Comparison of ENCODE assay signal across 10 cellular contexts in genomic region chr9:128903079-128903461, GRCh38. TPM values are rescaled to one million over a fixed set of nuclear protein-coding genes. Genes with fewer than 3 reads are reported as not detected.
DNase-seq lines count a peak whose midpoint lies in the region; ATAC-seq and TF ChIP-seq lines count a peak whose summit lies in the region.
"Had no signal": no experiment of that assay in that cellular context is flagged by ENCODE, and none has a peak within 500 bp of the region (broad histone marks: within the 10 kb centered on the region; RNA-seq: fewer than 3 reads in every experiment).

No MANE protein-coding gene starts in this region.

- H3K27me3 Mint-ChIP-seq in activated CD4-positive, alpha-beta memory T cell treated with anti-CD3 and anti-CD28 coated beads, Interleukin-2, amount 10 ng/mL, durations not matched to agents 7 days and 5 days = no peaks in the 10 kb centered on the region

- TF ChIP-seq CTCF in HL-60 (IDR thresholded peaks at IDR 0.05; ENCODE audit: insufficient read depth, low read length) (no peak), gastroesophageal sphincter (IDR thresholded peaks at IDR 0.05) (no peak), stomach (IDR thresholded peaks at IDR 0.05) (no peak)

- DNase-seq in HL-60 (ENCODE audit: low read depth in 1 of 2, low spot score in 1 of 2) = no peak
- no peak for DNase-seq in activated CD4-positive, alpha-beta memory T cell treated with anti-CD3 and anti-CD28 coated beads, Interleukin-2, amount 10 ng/mL, durations not matched to agents 7 days and 5 days
- DNase-seq in stomach = no peak
- DNase-seq in EL = no peak
- no peak for DNase-seq in stimulated activated naive CD4-positive, alpha-beta T cell (lab: John Stamatoyannopoulos, UW)
- no peak for DNase-seq in stimulated activated CD4-positive, alpha-beta T cell treated with anti-CD3 and anti-CD28 coated beads, Interleukin-4, amount 100 ng/mL, for 24 hours
- DNase-seq: GOT3, NCI-H187 had no signal

- ATAC-seq in gastroesophageal sphincter = no peak
- ATAC-seq: Panc1 had no signal

- peak overlapping the region; percentile 96 for H3K27ac Mint-ChIP-seq in activated CD4-positive, alpha-beta memory T cell treated with anti-CD3 and anti-CD28 coated beads, Interleukin-2, amount 10 ng/mL, durations not matched to agents 7 days and 5 days

- H3K27me3 ChIP-seq in HL-60 (ENCODE audit: insufficient read depth, poor library complexity, severe bottlenecking) (no peaks in the 10 kb centered on the region), gastroesophageal sphincter (no peaks in the 10 kb centered on the region), stomach (no peaks in the 10 kb centered on the region)

- H3K4me1 ChIP-seq in gastroesophageal sphincter (peaks cover 0 to 48% (median 5%) of the 10 kb centered on the region in 3 donors), stomach (peaks cover 22 to 62% (median 45%) of the 10 kb centered on the region in 4 donors)

- CTCF ChIA-PET in activated CD4-positive, alpha-beta memory T cell treated with anti-CD3 and anti-CD28 coated beads, Interleukin-2, amount 10 ng/mL, durations not matched to agents 7 days and 5 days (lab: Charles Lee) = interaction anchor here (0.7 kb wide), 1 partner anchor 24 kb away, joined by 3 read pairs; no protein-coding TSS in a partner anchor

- peak overlapping the region; percentile 57 for H3K27ac ChIP-seq in HL-60 (replicated peaks)
- peak overlapping the region in 3 of 4 donors; percentile 59 to 68 (median 66) for H3K27ac ChIP-seq in gastroesophageal sphincter
- peak overlapping the region; percentile 60 to 78 (median 74) for H3K27ac ChIP-seq in stomach

- TF ChIP-seq EP300 in gastroesophageal sphincter (IDR thresholded peaks at IDR 0.05) (no peak), stomach (IDR thresholded peaks at IDR 0.05) (no peak)

- WGBS in gastroesophageal sphincter (ENCODE audit: low coverage in 1 of 2), 2 donors = 100% methylated on average over 1 of the region's 2 CpGs; no CpG with 5 or more reads in 1 of the 2 donors
- WGBS in stomach, 5 donors = 80 to 100% (median 96%) methylated on average over 1 to 2 of the region's 2 CpGs; no CpG with 5 or more reads in 1 of the 5 donors

- H3K9me3 ChIP-seq in gastroesophageal sphincter = no peaks in the 10 kb centered on the region
- H3K9me3 ChIP-seq in stomach = no peaks in the 10 kb centered on the region

- TF ChIP-seq POLR2A in gastroesophageal sphincter (IDR thresholded peaks at IDR 0.05) (no peak), stomach (IDR thresholded peaks at IDR 0.05) (no peak)

- H3K4me3 ChIP-seq in HL-60 (replicated peaks; ENCODE audit: insufficient read depth, low read length) (no peak overlapping the region), gastroesophageal sphincter (no peak overlapping the region), stomach (no peak overlapping the region)

- peaks cover 0 to 47% of the 10 kb centered on the region in 2 donors for H3K36me3 ChIP-seq in gastroesophageal sphincter
- peaks cover 21 to 37% (median 36%) of the 10 kb centered on the region in 4 donors for H3K36me3 ChIP-seq in stomach

- no peaks in the 10 kb centered on the region for H3K9me3 Mint-ChIP-seq in activated CD4-positive, alpha-beta memory T cell treated with anti-CD3 and anti-CD28 coated beads, Interleukin-2, amount 10 ng/mL, durations not matched to agents 7 days and 5 days

- POLR2A ChIA-PET in activated CD4-positive, alpha-beta memory T cell treated with anti-CD3 and anti-CD28 coated beads, Interleukin-2, amount 10 ng/mL, durations not matched to agents 7 days and 5 days (lab: Charles Lee) = interaction anchor here (0.6 to 6.3 kb wide), 9 partner anchors 10 to 352 kb away, joined by 3 to 43 read pairs (median 5); partner anchors contain the start of genes KYAT1, LRRC8A and ZDHHC12

- intact Hi-C loops in stomach (cut with DNase I; ENCODE audit: low total_unique reads) = no loop called here

- peaks cover 74% of the 10 kb centered on the region for H3K4me1 Mint-ChIP-seq in activated CD4-positive, alpha-beta memory T cell treated with anti-CD3 and anti-CD28 coated beads, Interleukin-2, amount 10 ng/mL, durations not matched to agents 7 days and 5 days

- H3K4me3 Mint-ChIP-seq in activated CD4-positive, alpha-beta memory T cell treated with anti-CD3 and anti-CD28 coated beads, Interleukin-2, amount 10 ng/mL, durations not matched to agents 7 days and 5 days = peak overlapping the region; percentile 71

- peaks cover 40% of the 10 kb centered on the region for H3K36me3 Mint-ChIP-seq in activated CD4-positive, alpha-beta memory T cell treated with anti-CD3 and anti-CD28 coated beads, Interleukin-2, amount 10 ng/mL, durations not matched to agents 7 days and 5 days (ENCODE audit: low read depth)

RNA-seq across cellular contexts. Expression of gene PHYHD1, which starts 17.7 kb away (rescaled TPM):
- total RNA-seq in activated CD4-positive, alpha-beta memory T cell treated with anti-CD3 and anti-CD28 coated beads, Interleukin-2, amount 10 ng/mL, durations not matched to agents 7 days and 5 days = 1 to 10 TPM; 1.1 to 1.4 TPM
- total RNA-seq in gastroesophageal sphincter = 10 to 100 TPM in 3 of 4 donors, 1 to 10 TPM in 1; 9.6 to 27.1 (median 25.4) TPM
- total RNA-seq in stomach = 10 to 100 TPM in 4 of 5 donors, 1 to 10 TPM in 1; 1.4 to 37.3 (median 13.8) TPM
- 10 to 100 TPM; 43.9 to 55.8 (median 49.1) TPM for polyA plus RNA-seq in stomach

RNA-seq across cellular contexts. Expression of gene LRRC8A, which starts 21.1 kb away (rescaled TPM):
- total RNA-seq in activated CD4-positive, alpha-beta memory T cell treated with anti-CD3 and anti-CD28 coated beads, Interleukin-2, amount 10 ng/mL, durations not matched to agents 7 days and 5 days = 10 to 100 TPM; 37.1 to 38.1 TPM
- total RNA-seq in gastroesophageal sphincter = 10 to 100 TPM; 38.1 to 95.1 (median 49.9) TPM
- total RNA-seq in stomach = 10 to 100 TPM; 14.7 to 63.7 (median 25.1) TPM
- polyA plus RNA-seq in stomach = 10 to 100 TPM; 11.2 to 22.7 (median 13.6) TPM

RNA-seq across cellular contexts. Expression of gene KYAT1, which starts 21.3 kb away (rescaled TPM):
- 10 to 100 TPM; 12.7 to 14.8 TPM for total RNA-seq in activated CD4-positive, alpha-beta memory T cell treated with anti-CD3 and anti-CD28 coated beads, Interleukin-2, amount 10 ng/mL, durations not matched to agents 7 days and 5 days
- 1 to 10 TPM; 3.4 to 7.9 (median 4.8) TPM for total RNA-seq in gastroesophageal sphincter
- 10 to 100 TPM in 2 of 5 donors, 1 to 10 TPM in 2, under 1 TPM in 1; 0.58 to 25.7 (median 6.1) TPM for total RNA-seq in stomach
- 1 to 10 TPM; 4.8 to 7.5 (median 5.3) TPM for polyA plus RNA-seq in stomach

RNA-seq across cellular contexts. Expression of gene DOLK, which starts 44.3 kb away (rescaled TPM):
- total RNA-seq in activated CD4-positive, alpha-beta memory T cell treated with anti-CD3 and anti-CD28 coated beads, Interleukin-2, amount 10 ng/mL, durations not matched to agents 7 days and 5 days = 1 to 10 TPM; 7.0 TPM
- 10 to 100 TPM in 3 of 4 donors, 1 to 10 TPM in 1; 9.8 to 17.1 (median 13.0) TPM for total RNA-seq in gastroesophageal sphincter
- 10 to 100 TPM in 1 of 5 donors, 1 to 10 TPM in 3, under 1 TPM in 1; 0.58 to 17.1 (median 9.4) TPM for total RNA-seq in stomach
- polyA plus RNA-seq in stomach = 1 to 10 TPM; 3.2 to 8.1 (median 6.2) TPM

RNA-seq across cellular contexts. Expression of gene NUP188, which starts 44.4 kb away (rescaled TPM):
- total RNA-seq in activated CD4-positive, alpha-beta memory T cell treated with anti-CD3 and anti-CD28 coated beads, Interleukin-2, amount 10 ng/mL, durations not matched to agents 7 days and 5 days = 10 to 100 TPM; 65.8 to 73.6 TPM
- 10 to 100 TPM; 18.6 to 32.7 (median 29.1) TPM for total RNA-seq in gastroesophageal sphincter
- 10 to 100 TPM; 26.3 to 79.9 (median 51.0) TPM for total RNA-seq in stomach
- polyA plus RNA-seq in stomach = 10 to 100 TPM in 1 of 3 donors, 1 to 10 TPM in 2; 4.4 to 10.1 (median 9.9) TPM
